In the genomic region with DNA sequence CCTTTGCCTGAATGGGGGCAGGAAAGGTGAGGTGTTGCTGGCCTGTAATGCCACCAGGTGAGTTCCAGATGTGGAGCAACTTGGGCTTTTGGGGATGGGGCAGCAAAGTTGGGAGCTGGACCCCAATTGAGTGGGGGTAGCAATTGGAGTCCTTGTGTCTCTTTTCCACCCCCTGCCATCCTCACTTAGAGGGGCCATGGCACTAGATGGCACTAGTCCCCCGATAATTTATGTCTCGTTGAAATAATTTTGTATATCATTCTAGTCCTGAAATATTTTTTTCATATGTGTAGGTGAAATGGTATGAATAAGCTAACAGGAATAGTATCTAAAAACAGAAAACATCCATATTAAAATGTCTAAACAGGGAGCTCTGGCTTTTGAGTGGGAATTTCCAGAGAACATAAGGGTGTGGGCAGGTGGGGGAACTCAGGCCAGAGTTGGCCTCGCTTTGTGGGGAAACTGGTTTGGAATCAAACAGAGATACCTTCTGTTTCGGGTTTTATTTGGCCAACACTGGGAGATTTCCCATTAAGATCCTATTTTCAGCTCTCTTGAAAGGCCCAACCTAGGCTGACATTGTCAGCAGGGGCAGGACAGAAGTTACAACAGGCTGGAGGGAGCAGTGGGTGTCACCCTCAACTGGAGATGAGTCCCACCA, we compare ENCODE assay signal across 19 cellular contexts. TPM values are rescaled to one million over a fixed set of nuclear protein-coding genes. Genes with fewer than 3 reads are reported as not detected.
DNase-seq lines count a peak whose midpoint lies in the region; ATAC-seq and TF ChIP-seq lines count a peak whose summit lies in the region.
"Had no signal": no experiment of that assay in that cellular context is flagged by ENCODE, and none has a peak within 500 bp of the region (broad histone marks: within the 10 kb centered on the region; RNA-seq: fewer than 3 reads in every experiment).

No MANE protein-coding gene starts in this region.

- ATAC-seq in stimulated activated naive CD8-positive, alpha-beta T cell treated with anti-CD3 and anti-CD28 coated beads, Interleukin-15, Interleukin-2, amounts not matched to agents 100 U/mL and 50 U/mL, for 24 hours = no peak
- ATAC-seq in RWPE2 (ENCODE audit: low read depth) (no peak), HG03108 (IDR thresholded peaks at IDR 0.05; ENCODE audit: unreplicated experiment) (no peak), GM21619 (IDR thresholded peaks at IDR 0.05; ENCODE audit: unreplicated experiment) (no peak), GM21423 (IDR thresholded peaks at IDR 0.05; ENCODE audit: unreplicated experiment) (no peak)
- ATAC-seq: activated T-helper 17 cell treated with anti-CD3 and anti-CD28 coated beads, Interleukin-2, amount 50 U/mL, for 72 hours; upper lobe of right lung had no signal

- peaks cover 20% of the 10 kb centered on the region for H3K36me3 Mint-ChIP-seq in stimulated activated naive CD8-positive, alpha-beta T cell treated with anti-CD3 and anti-CD28 coated beads, Interleukin-15, Interleukin-2, amounts not matched to agents 100 ng/mL and 50 ng/mL, for 24 hours (ENCODE audit: low read depth)

- intact Hi-C loops in dorsolateral prefrontal cortex (cut with DNase I) = loop anchor here (2.0 to 10.0 kb wide), 4 partner anchors 53 to 155 kb away; a partner anchor contains a TSS

- H3K4me1 ChIP-seq in RWPE2 (ENCODE audit: insufficient read depth, poor library complexity, severe bottlenecking) = no peaks in the 10 kb centered on the region
- peaks cover 0 to 36% (median 21%) of the 10 kb centered on the region in 4 donors for H3K4me1 ChIP-seq in tibial nerve

- H3K27me3 ChIP-seq in RWPE2 (ENCODE audit: insufficient read depth, poor library complexity, severe bottlenecking) (no peaks in the 10 kb centered on the region), dorsolateral prefrontal cortex (no peaks in the 10 kb centered on the region), tibial nerve (no peaks in the 10 kb centered on the region)
- H3K27me3 ChIP-seq: upper lobe of right lung had no signal

- TF ChIP-seq CTCF in RWPE2 (IDR thresholded peaks at IDR 0.05; ENCODE audit: poor library complexity, severe bottlenecking) (peak; percentile 6), dorsolateral prefrontal cortex (IDR thresholded peaks at IDR 0.05 in 54 of 56, conservative IDR thresholded peaks at IDR 0.05 in 2 of 56; ENCODE audit: low read depth in 1 of 56, partially characterized antibody in 56 of 56) (peak in 49 of 56 donors; percentile 18 to 71 (median 44)), tibial nerve (IDR thresholded peaks at IDR 0.05) (peak in 2 of 5 experiments; percentile 5 to 14)

- H3K4me3 ChIP-seq in RWPE2 (ENCODE audit: severe bottlenecking) = no peak overlapping the region
- H3K4me3 ChIP-seq in dorsolateral prefrontal cortex = no peak overlapping the region
- no peak overlapping the region for H3K4me3 ChIP-seq in tibial nerve
- H3K4me3 ChIP-seq: upper lobe of right lung had no signal

- no peak for DNase-seq in stimulated activated naive CD8-positive, alpha-beta T cell treated with anti-CD3 and anti-CD28 coated beads, Interleukin-15, Interleukin-2, amounts not matched to agents 100 U/mL and 50 U/mL, for 24 hours
- DNase-seq in RWPE2 (ENCODE audit: low spot score) (no peak), dorsolateral prefrontal cortex (no peak), tibial nerve (ENCODE audit: low spot score in 2 of 2) (no peak)
- DNase-seq: dermis blood vessel endothelial cell; NCI-H1092 treated with DMSO at 0.1 percent for 48 hours; NCI-H2029; NCI-H226; NCI-H82; SIG-M5; stimulated activated CD4-positive, alpha-beta T cell treated with anti-CD3 and anti-CD28 coated beads, Interleukin-4, amount 100 ng/mL, for 24 hours; upper lobe of right lung had no signal

- no peaks in the 10 kb centered on the region for H3K9me3 Mint-ChIP-seq in stimulated activated naive CD8-positive, alpha-beta T cell treated with anti-CD3 and anti-CD28 coated beads, Interleukin-15, Interleukin-2, amounts not matched to agents 100 ng/mL and 50 ng/mL, for 24 hours
- H3K9me3 Mint-ChIP-seq: activated T-helper 17 cell treated with anti-CD3 and anti-CD28 coated beads, Interleukin-2, amount 50 U/mL, for 72 hours; memory B cell had no signal

- TF ChIP-seq EP300 in tibial nerve (IDR thresholded peaks at IDR 0.05) = no peak

- H3K27ac ChIP-seq in RWPE2 (ENCODE audit: poor library complexity, severe bottlenecking) (no peak overlapping the region), dorsolateral prefrontal cortex (peak overlapping the region in 38 of 59 donors; percentile 2 to 74 (median 44)), tibial nerve (peak overlapping the region in 1 of 4 donors; percentile 3)
- H3K27ac ChIP-seq: upper lobe of right lung had no signal

- peak overlapping the region; percentile 26 for H3K27ac Mint-ChIP-seq in stimulated activated naive CD8-positive, alpha-beta T cell treated with anti-CD3 and anti-CD28 coated beads, Interleukin-15, Interleukin-2, amounts not matched to agents 100 ng/mL and 50 ng/mL, for 24 hours
- H3K27ac Mint-ChIP-seq: activated T-helper 17 cell treated with anti-CD3 and anti-CD28 coated beads, Interleukin-2, amount 50 U/mL, for 72 hours; memory B cell had no signal

- H3K9me3 ChIP-seq in RWPE2 (ENCODE audit: severe bottlenecking) = no peaks in the 10 kb centered on the region
- no peaks in the 10 kb centered on the region for H3K9me3 ChIP-seq in tibial nerve
- H3K9me3 ChIP-seq: upper lobe of right lung had no signal

- WGBS in tibial nerve, 2 donors = 63 to 69% methylated on average over 4 of the region's 4 CpGs

- no peak for TF ChIP-seq POLR2A in tibial nerve (IDR thresholded peaks at IDR 0.05)

- no peaks in the 10 kb centered on the region; the same call in 1 of the 2 replicates for H3K36me3 ChIP-seq in RWPE2 (ENCODE audit: low read depth)
- peaks cover 0 to 49% (median 6%) of the 10 kb centered on the region in 3 donors for H3K36me3 ChIP-seq in tibial nerve

- no peaks in the 10 kb centered on the region for H3K27me3 Mint-ChIP-seq in stimulated activated naive CD8-positive, alpha-beta T cell treated with anti-CD3 and anti-CD28 coated beads, Interleukin-15, Interleukin-2, amounts not matched to agents 100 ng/mL and 50 ng/mL, for 24 hours
- H3K27me3 Mint-ChIP-seq: activated T-helper 17 cell treated with anti-CD3 and anti-CD28 coated beads, Interleukin-2, amount 50 U/mL, for 72 hours; memory B cell had no signal

- H3K4me1 Mint-ChIP-seq in stimulated activated naive CD8-positive, alpha-beta T cell treated with anti-CD3 and anti-CD28 coated beads, Interleukin-15, Interleukin-2, amounts not matched to agents 100 ng/mL and 50 ng/mL, for 24 hours (ENCODE audit: low read depth) = peaks cover 28% of the 10 kb centered on the region

- no peak overlapping the region for H3K4me3 Mint-ChIP-seq in stimulated activated naive CD8-positive, alpha-beta T cell treated with anti-CD3 and anti-CD28 coated beads, Interleukin-15, Interleukin-2, amounts not matched to agents 100 ng/mL and 50 ng/mL, for 24 hours
- H3K4me3 Mint-ChIP-seq: memory B cell had no signal

RNA-seq across cellular contexts. Expression of a gene that starts 3.4 kb away (rescaled TPM):
- total RNA-seq in dorsolateral prefrontal cortex (10 to 100 TPM; 12.5 to 30.4 (median 22.2) TPM), tibial nerve (10 to 100 TPM in 3 of 4 donors, 1 to 10 TPM in 1; 9.9 to 18.8 (median 15.2) TPM)

RNA-seq across cellular contexts. Expression of a gene that starts 3.8 kb away (rescaled TPM):
- total RNA-seq in dorsolateral prefrontal cortex (10 to 100 TPM; 32.4 to 75.1 (median 53.9) TPM), tibial nerve (10 to 100 TPM; 21.6 to 26.1 (median 23.6) TPM)

RNA-seq across cellular contexts. Expression of a gene that starts 12.1 kb away (rescaled TPM):
- total RNA-seq in dorsolateral prefrontal cortex = 1 to 10 TPM in 47 of 120 experiments, under 1 TPM in 72, not detected in 1; 0.22 to 3.6 (median 0.89) TPM
- under 1 TPM; 0.20 to 0.84 (median 0.52) TPM for total RNA-seq in tibial nerve
- total RNA-seq: bronchial epithelial cell had no signal

RNA-seq across cellular contexts. Expression of a gene that starts 19.7 kb away (rescaled TPM):
- total RNA-seq in dorsolateral prefrontal cortex (100 to 1,000 TPM in 3 of 120 experiments, 10 to 100 TPM in 117; 58.0 to 110 (median 83.3) TPM), tibial nerve (10 to 100 TPM; 38.1 to 61.1 (median 50.5) TPM)

RNA-seq across cellular contexts. Expression of a gene that starts 24.2 kb away (rescaled TPM):
- total RNA-seq in dorsolateral prefrontal cortex (10 to 100 TPM in 8 of 120 experiments, 1 to 10 TPM in 111, under 1 TPM in 1; 0.93 to 18.3 (median 5.7) TPM), tibial nerve (10 to 100 TPM in 3 of 4 donors, 1 to 10 TPM in 1; 7.5 to 45.7 (median 21.6) TPM)
